ENCODE assay signal across 13 cellular contexts in the genomic region with DNA sequence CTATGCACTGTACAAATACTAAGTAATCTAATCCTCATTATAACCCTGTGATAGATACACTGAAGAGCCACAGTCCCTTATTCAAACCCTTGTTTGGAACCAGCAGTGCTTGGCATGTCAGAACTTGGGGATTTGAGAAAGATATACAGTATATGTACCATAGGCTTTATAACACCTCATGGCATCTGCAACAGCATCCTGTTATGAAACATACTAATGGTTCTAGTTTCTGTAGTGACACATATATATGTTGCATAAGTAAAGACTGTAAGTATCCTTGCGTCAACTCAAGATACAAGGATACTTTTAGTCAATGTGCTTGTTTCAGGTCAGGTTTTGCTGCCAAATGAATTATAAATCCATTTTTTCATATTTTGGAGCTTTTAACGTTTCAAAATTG.
"Had no signal": no experiment of that assay in that cellular context is flagged by ENCODE, and none has a peak within 500 bp of the region (broad histone marks: within the 10 kb centered on the region; RNA-seq: fewer than 3 reads in every experiment).

No MANE protein-coding gene starts in this region.

- ATAC-seq: effector memory CD8-positive, alpha-beta T cell; left cardiac atrium; psoas muscle; right lobe of liver; stimulated activated naive B cell treated with anti-CD40 and anti-IgM and Interleukin-4, amounts not matched to agents 10 μg/mL and 1 μg/mL and 100 μg/mL, for 72 hours had no signal

- H3K4me3 ChIP-seq: adrenal gland, psoas muscle, right lobe of liver, upper lobe of left lung had no signal

- H3K36me3 Mint-ChIP-seq: stimulated activated naive B cell treated with anti-CD40 and anti-IgM and Interleukin-4, amounts not matched to agents 10 μg/mL and 1 μg/mL and 100 μg/mL, for 72 hours had no signal

- H3K27ac ChIP-seq: adrenal gland, psoas muscle, right lobe of liver, upper lobe of left lung had no signal

- H3K27me3 ChIP-seq: adrenal gland, right lobe of liver, upper lobe of left lung had no signal

- DNase-seq: activated CD4-positive, alpha-beta T cell treated with anti-CD3 and anti-CD28 coated beads, Interleukin-2, amount 10 ng/mL, durations not matched to agents 24 days and 14 days; activated naive CD4-positive, alpha-beta T cell treated with anti-CD3 and anti-CD28 coated beads, Interleukin-2, amount 50 U/mL, for 16 hours; activated T-cell treated with anti-CD3 and anti-CD28 coated beads for 4 hours; adrenal gland; effector memory CD8-positive, alpha-beta T cell; left cardiac atrium; nephron progenitor cell; psoas muscle; right lobe of liver; stimulated activated CD4-positive, alpha-beta T cell treated with anti-CD3 and anti-CD28 coated beads, Interleukin-2, amount 100 ng/mL, for 24 hours; stimulated activated naive B cell treated with anti-CD40 and anti-IgM and Interleukin-4, amounts not matched to agents 10 μg/mL and 1 μg/mL and 100 μg/mL, for 72 hours; upper lobe of left lung had no signal

- H3K27ac Mint-ChIP-seq: activated CD4-positive, alpha-beta T cell treated with anti-CD3 and anti-CD28 coated beads, Interleukin-2, amount 10 ng/mL, durations not matched to agents 24 days and 14 days; dendritic cell treated with granulocyte-macrophage colony-stimulating factor and Interleukin-4, amounts not matched to agents 40 ng/mL and 50 ng/mL, for 4 days; effector memory CD8-positive, alpha-beta T cell; nephron progenitor cell; stimulated activated naive B cell treated with anti-CD40 and anti-IgM and Interleukin-4, amounts not matched to agents 10 μg/mL and 1 μg/mL and 100 μg/mL, for 72 hours had no signal

- H3K9me3 Mint-ChIP-seq: activated CD4-positive, alpha-beta T cell treated with anti-CD3 and anti-CD28 coated beads, Interleukin-2, amount 10 ng/mL, durations not matched to agents 24 days and 14 days; dendritic cell treated with granulocyte-macrophage colony-stimulating factor and Interleukin-4, amounts not matched to agents 40 ng/mL and 50 ng/mL, for 4 days; effector memory CD8-positive, alpha-beta T cell; nephron progenitor cell; stimulated activated naive B cell treated with anti-CD40 and anti-IgM and Interleukin-4, amounts not matched to agents 10 μg/mL and 1 μg/mL and 100 μg/mL, for 72 hours had no signal

- H3K4me3 Mint-ChIP-seq: activated CD4-positive, alpha-beta T cell treated with anti-CD3 and anti-CD28 coated beads, Interleukin-2, amount 10 ng/mL, durations not matched to agents 24 days and 14 days; dendritic cell treated with granulocyte-macrophage colony-stimulating factor and Interleukin-4, amounts not matched to agents 40 ng/mL and 50 ng/mL, for 4 days; effector memory CD8-positive, alpha-beta T cell; nephron progenitor cell; stimulated activated naive B cell treated with anti-CD40 and anti-IgM and Interleukin-4, amounts not matched to agents 10 μg/mL and 1 μg/mL and 100 μg/mL, for 72 hours had no signal

- H3K27me3 Mint-ChIP-seq: activated CD4-positive, alpha-beta T cell treated with anti-CD3 and anti-CD28 coated beads, Interleukin-2, amount 10 ng/mL, durations not matched to agents 24 days and 14 days; effector memory CD8-positive, alpha-beta T cell had no signal

- H3K9me3 ChIP-seq: adrenal gland, psoas muscle, right lobe of liver, upper lobe of left lung had no signal

- H3K4me1 ChIP-seq: adrenal gland, right lobe of liver had no signal

- H3K36me3 ChIP-seq: adrenal gland, right lobe of liver, upper lobe of left lung had no signal
